Comparison of ENCODE assay signal across 8 cellular contexts in genomic region chr17:2214047-2214717, GRCh38.
DNase-seq lines count a peak whose midpoint lies in the region; ATAC-seq lines count a peak whose summit lies in the region.

No MANE protein-coding gene starts in this region.

- H3K27me3 Mint-ChIP-seq in activated naive CD4-positive, alpha-beta T cell treated with anti-CD3 and anti-CD28 coated beads, Interleukin-2, amount 50 U/mL, for 24 hours: no peaks in the 10 kb centered on the region

- peak overlapping the region; percentile 97 for H3K27ac Mint-ChIP-seq in activated naive CD4-positive, alpha-beta T cell treated with anti-CD3 and anti-CD28 coated beads, Interleukin-2, amount 50 U/mL, for 24 hours

- peak; percentile 18 to 26 for ATAC-seq in activated CD4-positive, CD25-positive, alpha-beta regulatory T cell treated with anti-CD3 and anti-CD28 coated beads, Interleukin-2, amount 50 U/mL, for 24 hours
- ATAC-seq in HG03045 (IDR thresholded peaks at IDR 0.05; ENCODE audit: unreplicated experiment): no peak

- H3K36me3 Mint-ChIP-seq in activated naive CD4-positive, alpha-beta T cell treated with anti-CD3 and anti-CD28 coated beads, Interleukin-2, amount 50 U/mL, for 24 hours: peaks cover 6% of the 10 kb centered on the region

- no peaks in the 10 kb centered on the region for H3K9me3 Mint-ChIP-seq in activated naive CD4-positive, alpha-beta T cell treated with anti-CD3 and anti-CD28 coated beads, Interleukin-2, amount 50 U/mL, for 24 hours

- no peak for DNase-seq in activated CD4-positive, CD25-positive, alpha-beta regulatory T cell treated with anti-CD3 and anti-CD28 coated beads, Interleukin-2, amount 50 U/mL, for 72 hours
- peak in 40 of 42 donors; percentile 20 to 82 (median 60) for DNase-seq in head of caudate nucleus
- DNase-seq in posterior cingulate gyrus: peak in 8 of 10 donors; percentile 39 to 91 (median 54)
- no peak for DNase-seq in effector CD8-positive, alpha-beta T cell (lab: John Stamatoyannopoulos, UW)
- DNase-seq in middle frontal gyrus (ENCODE audit: extremely low spot score, low spot score): no peak

- peak overlapping the region; percentile 91 for H3K4me3 Mint-ChIP-seq in activated naive CD4-positive, alpha-beta T cell treated with anti-CD3 and anti-CD28 coated beads, Interleukin-2, amount 50 U/mL, for 24 hours

- intact Hi-C loops in head of caudate nucleus (cut with DNase I): no loop called here
- intact Hi-C loops in posterior cingulate gyrus (cut with DNase I): loop anchor here (5.0 kb wide), 1 partner anchor 37 kb away; no protein-coding TSS in a partner anchor

- peaks cover 73% of the 10 kb centered on the region for H3K4me1 Mint-ChIP-seq in activated naive CD4-positive, alpha-beta T cell treated with anti-CD3 and anti-CD28 coated beads, Interleukin-2, amount 50 U/mL, for 24 hours

Comparison
In these comparisons a context has a peak if more than half of its experiments do, and no peak if none do; other contexts are left out.
1. DNase-seq: peak in head of caudate nucleus (40 of 42) and posterior cingulate gyrus (8 of 10); none in activated CD4-positive, CD25-positive, alpha-beta regulatory T cell treated with anti-CD3 and anti-CD28 coated beads, Interleukin-2, amount 50 U/mL, for 72 hours (single experiment), effector CD8-positive, alpha-beta T cell (single experiment) and middle frontal gyrus (single experiment).